In genomic region chr7:6520163-6520981, GRCh38 we compare ENCODE assay signal across 1 cellular context.
TF ChIP-seq lines count a peak whose summit lies in the region.

No MANE protein-coding gene starts in this region.

TF ChIP-seq in GM12878, 131 proteins besides CTCF, POLR2A, EP300 and RAD21:
- TF ChIP-seq BHLHE40 (IDR thresholded peaks at IDR 0.05; ENCODE audit: borderline replicate concordance in 1 of 2, low read depth in 2 of 2, low read length in 1 of 2): peak in 1 of 2 experiments; percentile 45; a peak in 1 of 4 replicates
- TF ChIP-seq ZBTB40 (IDR thresholded peaks at IDR 0.05; ENCODE audit: borderline replicate concordance): no peak
- peak; percentile 25 for TF ChIP-seq USF1 (IDR thresholded peaks at IDR 0.05; ENCODE audit: borderline replicate concordance, extremely low read length, insufficient read depth, low read depth, low read length)
- TF ChIP-seq PAX8 (IDR thresholded peaks at IDR 0.05): no peak
- no peak for TF ChIP-seq BMI1 (IDR thresholded peaks at IDR 0.05; ENCODE audit: borderline replicate concordance)
- TF ChIP-seq RAD51 (IDR thresholded peaks at IDR 0.05): peak; percentile 64; the same call in 1 of the 2 replicates
- no peak for TF ChIP-seq ZZZ3 (IDR thresholded peaks at IDR 0.05; ENCODE audit: control insufficient read depth, insufficient read length, low read depth)
- TF ChIP-seq MYB (IDR thresholded peaks at IDR 0.05; ENCODE audit: borderline replicate concordance, low read depth, low read length): no peak
- TF ChIP-seq SPI1 (IDR thresholded peaks at IDR 0.05; ENCODE audit: borderline replicate concordance, insufficient read depth, low read depth, low read length): no peak
- no peak for TF ChIP-seq CEBPZ (IDR thresholded peaks at IDR 0.05; ENCODE audit: low read depth, low read length)
- TF ChIP-seq EED (IDR thresholded peaks at IDR 0.05; ENCODE audit: low read depth): no peak
- TF ChIP-seq EGR1 (IDR thresholded peaks at IDR 0.05; ENCODE audit: borderline replicate concordance in 1 of 2, low read depth in 2 of 2, low read length in 2 of 2): no peak
